8 cellular contexts compared by ENCODE assay signal in the genomic region with DNA sequence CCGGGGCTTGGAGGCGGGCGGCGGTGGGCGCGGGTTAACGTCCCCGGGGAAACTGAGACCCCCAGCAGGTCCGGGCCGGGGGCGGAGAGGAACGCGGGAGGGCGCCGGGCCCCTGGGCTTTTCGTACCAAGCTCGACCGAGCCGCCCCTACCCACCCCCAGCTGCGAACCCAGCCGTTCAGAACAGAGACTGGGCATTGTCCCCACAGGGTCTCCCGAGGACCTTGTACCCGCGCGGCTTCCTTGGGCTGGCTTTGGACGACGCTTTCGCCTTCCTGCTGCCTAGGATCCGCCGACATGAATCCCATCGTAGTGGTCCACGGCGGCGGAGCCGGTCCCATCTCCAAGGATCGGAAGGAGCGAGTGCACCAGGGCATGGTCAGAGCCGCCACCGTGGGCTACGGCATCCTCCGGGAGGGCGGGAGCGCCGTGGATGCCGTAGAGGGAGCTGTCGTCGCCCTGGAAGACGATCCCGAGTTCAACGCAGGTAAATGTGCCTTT. TPM values are rescaled to one million over a fixed set of nuclear protein-coding genes. Genes with fewer than 3 reads are reported as not detected.
DNase-seq lines count a peak whose midpoint lies in the region; TF ChIP-seq lines count a peak whose summit lies in the region.

No MANE protein-coding gene starts in this region.

- intact Hi-C loops in sigmoid colon (cut with DNase I) = no loop called here

- H3K9me3 ChIP-seq in sigmoid colon = no peaks in the 10 kb centered on the region

- in situ Hi-C loops in KBM-7 (cut with MboI; ENCODE audit: low pct_unique_long_range_greater_than_20kb, low sequenced_read_pairs) = no loop called here

- TF ChIP-seq POLR2A in sigmoid colon (IDR thresholded peaks at IDR 0.05) = no peak

- H3K4me3 Mint-ChIP-seq in T-helper 2 cell treated with Interferon-gamma antibody and Interleukin-4, amounts not matched to agents 5 μg/mL and 100 μg/mL, for 36 hours = peak overlapping the region; percentile 87

- WGBS in sigmoid colon, 2 donors = 1 to 2% methylated on average over 50 of the region's 50 CpGs

- peaks cover 12% of the 10 kb centered on the region for H3K4me1 Mint-ChIP-seq in T-helper 2 cell treated with Interferon-gamma antibody and Interleukin-4, amounts not matched to agents 5 μg/mL and 100 μg/mL, for 36 hours (ENCODE audit: low read depth)

- no peaks in the 10 kb centered on the region for H3K27me3 ChIP-seq in sigmoid colon

- peak overlapping the region; percentile 78 for H3K4me3 ChIP-seq in iPS-11a (ENCODE audit: low read depth, low read length)
- peak overlapping the region; percentile 58 to 74 (median 67) for H3K4me3 ChIP-seq in sigmoid colon

- no peaks in the 10 kb centered on the region for H3K36me3 Mint-ChIP-seq in T-helper 2 cell treated with Interferon-gamma antibody and Interleukin-4, amounts not matched to agents 5 μg/mL and 100 μg/mL, for 36 hours (ENCODE audit: low read depth)

- no peaks in the 10 kb centered on the region for H3K9me3 Mint-ChIP-seq in T-helper 2 cell treated with Interferon-gamma antibody and Interleukin-4, amounts not matched to agents 5 μg/mL and 100 μg/mL, for 36 hours

- no peaks in the 10 kb centered on the region for H3K36me3 ChIP-seq in sigmoid colon

- TF ChIP-seq EP300 in sigmoid colon (IDR thresholded peaks at IDR 0.05) = no peak

- H3K27ac Mint-ChIP-seq in T-helper 2 cell treated with Interferon-gamma antibody and Interleukin-4, amounts not matched to agents 5 μg/mL and 100 μg/mL, for 36 hours = no peak overlapping the region

- no peak for DNase-seq in T-helper 2 cell treated with Interferon-gamma antibody and Interleukin-4, amounts not matched to agents 5 μg/mL and 100 μg/mL, for 36 hours (ENCODE audit: low spot score)
- DNase-seq in T-helper 2 cell = no peak
- DNase-seq in NCI-H146 treated with DMSO at 0.1 percent for 48 hours (lab: John Stamatoyannopoulos, UW; ENCODE audit: unreplicated experiment) = peak; percentile 32
- DNase-seq in amygdala (lab: John Stamatoyannopoulos, UW) = peak in 43 of 56 donors; percentile 9 to 76 (median 50)
- no peak for DNase-seq in sigmoid colon
- no peak for DNase-seq in Kasumi-1 (lab: John Stamatoyannopoulos, UW)
- no peak for DNase-seq in KBM-7

- TF ChIP-seq CTCF in sigmoid colon (IDR thresholded peaks at IDR 0.05) = no peak

- H3K27me3 Mint-ChIP-seq in T-helper 2 cell treated with Interferon-gamma antibody and Interleukin-4, amounts not matched to agents 5 μg/mL and 100 μg/mL, for 36 hours (ENCODE audit: low read depth) = peaks cover 27% of the 10 kb centered on the region

- H3K27ac ChIP-seq in sigmoid colon = peak overlapping the region; percentile 53 to 66 (median 58)

- H3K4me1 ChIP-seq in sigmoid colon = peaks cover 0 to 16% (median 7%) of the 10 kb centered on the region in 4 donors

RNA-seq across cellular contexts. Expression of a gene that starts 0.5 kb away (rescaled TPM):
- 10 to 100 TPM in 2 of 4 donors, 1 to 10 TPM in 2; 4.8 to 26.0 (median 9.5) TPM for total RNA-seq in sigmoid colon
- 10 to 100 TPM; 22.0 to 35.2 (median 22.8) TPM for polyA plus RNA-seq in sigmoid colon

RNA-seq across cellular contexts. Expression of a gene that starts 38.9 kb away (rescaled TPM):
- total RNA-seq in sigmoid colon = not detected
- not detected for polyA plus RNA-seq in sigmoid colon

Comparison
In these comparisons a context has a peak if more than half of its experiments do, and no peak if none do; other contexts are left out.
1. DNase-seq: peak in NCI-H146 treated with DMSO at 0.1 percent for 48 hours (single experiment) and amygdala (43 of 56); none in T-helper 2 cell treated with Interferon-gamma antibody and Interleukin-4, amounts not matched to agents 5 μg/mL and 100 μg/mL, for 36 hours (single experiment), T-helper 2 cell (0 of 5), sigmoid colon (single experiment), Kasumi-1 (0 of 2) and KBM-7 (single experiment).